ENCODE assay signal across 8 cellular contexts in the genomic region with DNA sequence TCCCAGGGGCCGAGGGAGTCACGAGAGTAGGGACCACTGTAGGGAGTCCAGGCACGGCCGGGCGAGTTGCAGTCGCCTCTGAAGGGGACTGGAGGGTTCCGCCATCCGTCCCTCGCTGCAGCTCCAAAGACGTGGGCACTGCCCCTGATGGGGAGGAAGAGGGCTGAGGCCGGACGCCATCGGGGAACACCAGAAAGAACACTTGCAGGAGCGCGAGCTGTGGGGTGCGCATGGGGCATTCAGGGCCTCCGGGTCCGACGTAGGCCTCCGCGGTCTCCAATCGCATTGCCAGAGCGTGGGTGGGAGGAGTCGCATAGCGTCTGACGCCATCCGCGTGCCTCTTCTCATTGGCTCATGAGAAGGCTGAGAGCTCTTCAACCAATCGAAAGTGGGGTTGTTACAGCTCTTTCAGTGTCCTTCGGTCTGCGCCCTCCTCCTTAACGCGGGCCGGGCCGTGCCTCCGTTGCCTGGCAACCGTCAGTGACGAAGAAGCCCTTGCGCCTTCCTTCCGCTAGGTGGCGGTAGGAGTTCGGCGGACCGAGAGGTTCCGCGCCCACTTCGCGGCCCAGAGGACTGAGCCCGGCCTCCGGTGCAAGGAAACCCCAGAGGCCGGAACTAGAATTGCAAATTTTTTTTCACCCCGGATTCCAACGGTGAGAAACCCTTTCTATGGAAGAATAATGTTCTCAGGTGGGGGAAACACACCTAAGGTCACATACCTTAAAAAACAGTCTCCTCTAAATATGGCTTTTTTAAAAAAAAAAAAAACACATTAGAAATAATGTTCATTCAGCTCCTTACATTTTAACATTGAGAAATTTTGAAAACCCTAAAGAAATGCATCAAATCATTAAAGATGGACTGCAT. TPM values are rescaled to one million over a fixed set of nuclear protein-coding genes. Genes with fewer than 3 reads are reported as not detected.
A peak's percentile ranks its signal among the peaks of the same experiment; 100 is the strongest.
DNase-seq lines count a peak whose midpoint lies in the region; ATAC-seq and TF ChIP-seq lines count a peak whose summit lies in the region.

Gene TCTN3, minus strand, starts transcription at position 260 of the 867 bp plus-strand sequence. Its CDS starts 28 bp downstream, at position 232.

- H3K9ac ChIP-seq in PC-3 (ENCODE audit: low read length) (peak within 1 kb of the TSS; percentile 89), mucosa of rectum (ENCODE audit: low read depth in 1 of 2, low read length in 2 of 2) (peak within 1 kb of the TSS; percentile 92)

- H3K9me2 ChIP-seq in PC-3 (replicated peaks; ENCODE audit: low read length) = no peaks in the 10 kb centered on the region

- H3K36me3 ChIP-seq in PC-3 (ENCODE audit: low read depth, low read length) = no peaks in the 10 kb centered on the region
- peaks cover 4 to 23% of the 10 kb centered on the region in 2 donors for H3K36me3 ChIP-seq in mucosa of rectum (ENCODE audit: control insufficient read depth in 2 of 2, insufficient read depth in 2 of 2, low read length in 2 of 2)

- no peaks in the 10 kb centered on the region for H3F3A ChIP-seq in PC-3 (ENCODE audit: low read length, unreplicated experiment)

- peak within 1 kb of the TSS; percentile 95 for H2AFZ ChIP-seq in PC-3 (ENCODE audit: low read length)

- H3K27ac ChIP-seq in PC-3 (ENCODE audit: low read length) (no peak within 1 kb of the TSS), mucosa of rectum (ENCODE audit: low read depth in 2 of 2, low read length in 2 of 2) (peak within 1 kb of the TSS; percentile 69 to 79)

- peaks cover 24% of the 10 kb centered on the region for H3K79me2 ChIP-seq in PC-3 (ENCODE audit: low read length)

- peaks cover 11% of the 10 kb centered on the region; the same call in 1 of the 2 replicates for H3K4me1 ChIP-seq in PC-3 (ENCODE audit: insufficient read depth, low read length)
- H3K4me1 ChIP-seq in mucosa of rectum (ENCODE audit: control insufficient read depth in 2 of 2, insufficient read depth in 2 of 2, low read length in 2 of 2) = peaks cover 7 to 11% of the 10 kb centered on the region in 2 donors

- DNase-seq in DMS153 treated with DMSO at 0.1 percent for 48 hours (lab: John Stamatoyannopoulos, UW; ENCODE audit: unreplicated experiment) (peak; percentile 96), PC-3 (peak; percentile 98), epithelial cell of proximal tubule (ENCODE audit: low read depth) (peak; percentile 96)
- DNase-seq in activated T-cell treated with anti-CD3 and anti-CD28 coated beads, Interleukin-2, amount 50 U/mL, for 1 hour = peak; percentile 94
- peak; percentile 88 for DNase-seq in stimulated activated CD8-positive, alpha-beta memory T cell treated with anti-CD3 and anti-CD28 coated beads, Interleukin-7, amount 100 ng/mL, for 1 hour (ENCODE audit: low read depth in 2 of 2)

- H4K20me1 ChIP-seq in PC-3 (ENCODE audit: low read length) = no peaks in the 10 kb centered on the region

- TF ChIP-seq RAD21 in Ishikawa (IDR thresholded peaks at IDR 0.05; ENCODE audit: low read depth) = peak; percentile 100

- POLR2A ChIA-PET in PC-3 (lab: Charles Lee; ENCODE audit: unreplicated experiment) = interaction anchor here (0.5 to 0.8 kb wide), 3 partner anchors 11 to 448 kb away, joined by 4 to 13 read pairs (median 7); no protein-coding TSS in a partner anchor

- peak within 1 kb of the TSS; percentile 96 for H3K4me3 ChIP-seq in PC-3 (ENCODE audit: low read length)
- H3K4me3 ChIP-seq in epithelial cell of proximal tubule (ENCODE audit: low read depth, low read length) = peak within 1 kb of the TSS; percentile 100
- H3K4me3 ChIP-seq in mucosa of rectum (ENCODE audit: low read length in 2 of 2) = peak within 1 kb of the TSS; percentile 84 to 97

- CTCF ChIA-PET in PC-3 (lab: Charles Lee) = interaction anchor here (0.5 to 1.4 kb wide), 13 partner anchors 19 to 625 kb away, joined by 3 to 30 read pairs (median 6); partner anchors contain the start of gene CC2D2B

- H3K27me3 ChIP-seq in PC-3 (ENCODE audit: low read length) = no peaks in the 10 kb centered on the region
- H3K27me3 ChIP-seq in mucosa of rectum (ENCODE audit: control insufficient read depth in 2 of 2, insufficient read depth in 2 of 2, low read length in 2 of 2) = no peaks in the 10 kb centered on the region

- intact Hi-C loops in PC-3 (cut with micrococcal nuclease) = loop anchor here (1.0 to 5.0 kb wide), 3 partner anchors 148 to 213 kb away; partner anchors contain the start of gene CC2D2B

- no TSS peak for BruUV-seq in PC-3 (replicated peaks; lab: Mats Ljungman, UMichigan)

- H3K9me3 ChIP-seq in PC-3 (ENCODE audit: low read length) (no peaks in the 10 kb centered on the region), mucosa of rectum (ENCODE audit: control insufficient read depth in 2 of 2, low read length in 2 of 2) (no peaks in the 10 kb centered on the region)

- TF ChIP-seq EP300 in Ishikawa (IDR thresholded peaks at IDR 0.05; ENCODE audit: borderline replicate concordance) = no peak; the same call in 1 of the 2 replicates

- peak within 1 kb of the TSS; percentile 91 for H3K4me2 ChIP-seq in PC-3 (ENCODE audit: low read length)

- TF ChIP-seq CTCF in PC-3 (conservative IDR thresholded peaks at IDR 0.05; ENCODE audit: low read depth, low read length) (peak; percentile 89), epithelial cell of proximal tubule (conservative IDR thresholded peaks at IDR 0.05; ENCODE audit: low read depth, low read length) (peak; percentile 99)

- ATAC-seq in GM21529 (IDR thresholded peaks at IDR 0.05; ENCODE audit: unreplicated experiment) = peak; percentile 98
- peak; percentile 96 for ATAC-seq in PC-3

TF ChIP-seq in Ishikawa, 13 proteins besides CTCF, POLR2A, EP300 and RAD21:
- TF ChIP-seq TAF1 (IDR thresholded peaks at IDR 0.05; ENCODE audit: low read depth) (peak; percentile 74), NFIC (IDR thresholded peaks at IDR 0.05) (no peak), EGR1 (IDR thresholded peaks at IDR 0.05) (peak; percentile 78), YY1 (IDR thresholded peaks at IDR 0.05; ENCODE audit: low read depth) (peak; percentile 55), USF1 (IDR thresholded peaks at IDR 0.05) (no peak), CREB1 (IDR thresholded peaks at IDR 0.05; ENCODE audit: low read depth) (peak; percentile 90), FOXM1 (IDR thresholded peaks at IDR 0.05; ENCODE audit: borderline replicate concordance, low read depth) (peak; percentile 40; the same call in 1 of the 2 replicates), TCF12 (IDR thresholded peaks at IDR 0.05; ENCODE audit: low read depth) (peak; percentile 70), ZBTB7A (IDR thresholded peaks at IDR 0.05; ENCODE audit: low read depth) (no peak), TEAD4 (IDR thresholded peaks at IDR 0.05) (peak; percentile 87), CEBPB (IDR thresholded peaks at IDR 0.05) (0 out of 2 replicates have a peak, but pooled peaks have one; percentile 12), MAX (IDR thresholded peaks at IDR 0.05) (peak; percentile 83), REST (IDR thresholded peaks at IDR 0.05; ENCODE audit: low read depth) (no peak)

RNA-seq across cellular contexts. Expression of gene TCTN3, which starts in this region (rescaled TPM):
- total RNA-seq in PC-3 (2014; rRNA removed) = 14.5 and 21.8 TPM in 2 replicates
- total RNA-seq in epithelial cell of proximal tubule = 33.6 and 38.3 TPM in 2 replicates
